ENCODE assay signal across 1 cellular context in genomic region chr4:18464160-18464559, GRCh38.
TF ChIP-seq lines count a peak whose summit lies in the region.

No MANE protein-coding gene starts in this region.

TF ChIP-seq in WTC11, 78 proteins besides CTCF, POLR2A, EP300 and RAD21 (continued from another document):
- TF ChIP-seq ARID4B (CRISPR knock-in tag; IDR thresholded peaks at IDR 0.05; ENCODE audit: borderline replicate concordance), result no peak
TF ChIP-seq in WTC11: peak in this region for 0.
